11 cellular contexts compared by ENCODE assay signal in the genomic region with DNA sequence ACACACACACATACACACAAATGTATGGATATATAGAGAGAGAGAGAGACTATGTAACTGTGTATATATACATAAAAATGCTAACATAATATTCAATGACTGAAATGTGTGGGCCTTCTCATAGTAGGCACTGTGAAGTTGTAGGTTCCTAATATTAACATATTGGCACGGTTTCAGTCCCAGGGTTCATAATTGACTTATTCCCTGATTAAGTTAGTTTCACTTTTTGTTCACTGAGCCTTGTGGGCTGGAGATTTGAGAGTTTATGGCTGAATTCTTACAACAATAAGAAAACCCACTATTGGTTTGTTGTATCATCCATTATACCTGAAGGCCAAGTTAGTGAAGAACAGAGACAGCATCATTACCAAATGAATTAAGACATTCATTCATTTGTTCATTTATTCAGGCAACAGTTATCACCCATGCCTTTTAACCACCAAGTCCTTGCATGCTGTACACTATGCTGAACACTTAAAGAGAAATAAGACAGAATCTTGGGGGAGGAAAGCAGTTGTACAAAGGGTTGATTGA.
DNase-seq lines count a peak whose midpoint lies in the region; ATAC-seq, FAIRE-seq and TF ChIP-seq lines count a peak whose summit lies in the region.
"Had no signal": no experiment of that assay in that cellular context is flagged by ENCODE, and none has a peak within 500 bp of the region (broad histone marks: within the 10 kb centered on the region; RNA-seq: fewer than 3 reads in every experiment).

No MANE protein-coding gene starts in this region.

- peak; percentile 26 for FAIRE-seq in small intestine (lab: Jason Lieb, UNC)

- no peaks in the 10 kb centered on the region for H3K36me3 ChIP-seq in small intestine (ENCODE audit: control insufficient read depth in 2 of 2, insufficient read depth in 2 of 2, low read length in 2 of 2)

- H3K27me3 Mint-ChIP-seq in mesothelial cell of epicardium (ENCODE audit: low read depth) = no peaks in the 10 kb centered on the region

- H3K36me3 Mint-ChIP-seq in mesothelial cell of epicardium = peaks cover 3% of the 10 kb centered on the region
- H3K36me3 Mint-ChIP-seq: naive thymus-derived CD8-positive, alpha-beta T cell had no signal

- H3K4me1 Mint-ChIP-seq in mesothelial cell of epicardium = peaks cover 6% of the 10 kb centered on the region

- H3K4me1 ChIP-seq in small intestine (ENCODE audit: control insufficient read depth in 2 of 2, insufficient read depth in 1 of 2, low read depth in 1 of 2, low read length in 1 of 2) = peaks cover 19 to 24% of the 10 kb centered on the region in 2 donors

- H3K27ac ChIP-seq in angular gyrus (ENCODE audit: low read depth, low read length) (peak overlapping the region; percentile 71), small intestine (ENCODE audit: low read depth in 1 of 2, low read length in 1 of 2) (peak overlapping the region in 1 of 2 donors; percentile 61)

- 3 to 25% (median 3%) methylated on average over 1 of the region's 1 CpG for WGBS in small intestine, 3 donors

- H3K27ac Mint-ChIP-seq in mesothelial cell of epicardium = no peak overlapping the region

- no peak overlapping the region for H3K4me3 ChIP-seq in small intestine (ENCODE audit: low read depth in 1 of 2, low read length in 2 of 2)

- H3K9me3 ChIP-seq in small intestine (ENCODE audit: control insufficient read depth, low read depth) = no peaks in the 10 kb centered on the region

- H3K4me3 Mint-ChIP-seq in mesothelial cell of epicardium = no peak overlapping the region

- TF ChIP-seq CTCF in mesothelial cell of epicardium (IDR thresholded peaks at IDR 0.05; ENCODE audit: unreplicated experiment) = no peak

- no peaks in the 10 kb centered on the region for H3K9me3 Mint-ChIP-seq in mesothelial cell of epicardium
- H3K9me3 Mint-ChIP-seq: naive thymus-derived CD8-positive, alpha-beta T cell had no signal

- H3K27me3 ChIP-seq in small intestine (ENCODE audit: control insufficient read depth in 2 of 2, insufficient read depth in 2 of 2, low read length in 2 of 2) = no peaks in the 10 kb centered on the region

- ATAC-seq in GM18870 (IDR thresholded peaks at IDR 0.05; ENCODE audit: unreplicated experiment) (peak; percentile 42), HG02852 (IDR thresholded peaks at IDR 0.05; ENCODE audit: unreplicated experiment) (peak; percentile 28)

- DNase-seq in small intestine (peak; percentile 63), mesothelial cell of epicardium (ENCODE audit: low spot score in 2 of 2, unreplicated experiment in 2 of 2) (no peak), HK-2 (ENCODE audit: unreplicated experiment) (no peak)
- no peak for DNase-seq in stimulated activated naive CD4-positive, alpha-beta T cell treated with Interleukin-2 at 50 U/mL for 16 hours (lab: John Stamatoyannopoulos, UW)
- DNase-seq: naive thymus-derived CD8-positive, alpha-beta T cell; NCI-H748 treated with DMSO at 0.1 percent for 48 hours; stimulated activated CD4-positive, alpha-beta T cell treated with anti-CD3 and anti-CD28 coated beads, Interleukin-15, amount 100 ng/mL, for 24 hours; T1000 had no signal
